Comparison of ENCODE assay signal across 21 cellular contexts in genomic region chr22:31340765-31341247, GRCh38. TPM values are rescaled to one million over a fixed set of nuclear protein-coding genes. Genes with fewer than 3 reads are reported as not detected.
DNase-seq lines count a peak whose midpoint lies in the region; ATAC-seq, FAIRE-seq and TF ChIP-seq lines count a peak whose summit lies in the region.
"Had no signal": no experiment of that assay in that cellular context is flagged by ENCODE, and none has a peak within 500 bp of the region (broad histone marks: within the 10 kb centered on the region; RNA-seq: fewer than 3 reads in every experiment).

No MANE protein-coding gene starts in this region.

- H3K9me3 ChIP-seq in HEK293 (ENCODE audit: control insufficient read depth, insufficient read depth, low read depth, low read length), result no peaks in the 10 kb centered on the region
- H3K9me3 ChIP-seq: lower lobe of right lung, vagina had no signal

- H3K4me1 Mint-ChIP-seq in activated CD8-positive, alpha-beta T cell treated with anti-CD3 and anti-CD28 coated beads for 36 hours (ENCODE audit: low read depth), result peaks cover 62% of the 10 kb centered on the region
- peaks cover 74% of the 10 kb centered on the region for H3K4me1 Mint-ChIP-seq in activated CD8-positive, alpha-beta T cell treated with anti-CD3 and anti-CD28 coated beads, Interleukin-2, amount 10 ng/mL, durations not matched to agents 7 days and 5 days (ENCODE audit: low read depth)
- H3K4me1 Mint-ChIP-seq in effector memory CD8-positive, alpha-beta T cell (ENCODE audit: low read depth in 2 of 2), result peaks cover 67 to 75% of the 10 kb centered on the region in 2 donors
- H3K4me1 Mint-ChIP-seq in progenitor cell of endocrine pancreas (ENCODE audit: low read depth), result peaks cover 62% of the 10 kb centered on the region

- intact Hi-C loops in activated CD8-positive, alpha-beta T cell treated with anti-CD3 and anti-CD28 coated beads for 36 hours (cut with micrococcal nuclease), result no loop called here

- no peak overlapping the region for H3K27ac ChIP-seq in HEK293 (ENCODE audit: extremely low read depth, low read depth, low read length)
- H3K27ac ChIP-seq: lower lobe of right lung, SK-N-MC, vagina had no signal

- H3K27me3 Mint-ChIP-seq in activated CD8-positive, alpha-beta T cell treated with anti-CD3 and anti-CD28 coated beads for 36 hours, result no peaks in the 10 kb centered on the region
- no peaks in the 10 kb centered on the region for H3K27me3 Mint-ChIP-seq in activated CD8-positive, alpha-beta T cell treated with anti-CD3 and anti-CD28 coated beads, Interleukin-2, amount 10 ng/mL, durations not matched to agents 7 days and 5 days (ENCODE audit: low read depth)
- no peaks in the 10 kb centered on the region for H3K27me3 Mint-ChIP-seq in effector memory CD8-positive, alpha-beta T cell
- no peaks in the 10 kb centered on the region for H3K27me3 Mint-ChIP-seq in progenitor cell of endocrine pancreas

- H3K4me1 ChIP-seq in HEK293 (ENCODE audit: control insufficient read depth, insufficient read depth, low read length), result peaks cover 20% of the 10 kb centered on the region

- CTCF ChIA-PET in activated CD8-positive, alpha-beta T cell treated with anti-CD3 and anti-CD28 coated beads for 36 hours (lab: Charles Lee), result interaction anchor here (1.0 kb wide), 1 partner anchor 28 kb away, joined by 3 read pairs; no protein-coding TSS in a partner anchor
- CTCF ChIA-PET in activated CD8-positive, alpha-beta T cell treated with anti-CD3 and anti-CD28 coated beads, Interleukin-2, amount 10 ng/mL, durations not matched to agents 7 days and 5 days (lab: Charles Lee), result interaction anchor here (1.2 kb wide), 1 partner anchor 27 kb away, joined by 3 read pairs; no protein-coding TSS in a partner anchor
- CTCF ChIA-PET in HEK293 (lab: Yijun Ruan, JAX), result interaction anchor here (1.0 kb wide), 1 partner anchor 8 kb away, joined by 3 read pairs; no protein-coding TSS in a partner anchor

- peaks cover 70% of the 10 kb centered on the region for H3K36me3 Mint-ChIP-seq in activated CD8-positive, alpha-beta T cell treated with anti-CD3 and anti-CD28 coated beads for 36 hours (ENCODE audit: low read depth)
- peaks cover 66% of the 10 kb centered on the region for H3K36me3 Mint-ChIP-seq in activated CD8-positive, alpha-beta T cell treated with anti-CD3 and anti-CD28 coated beads, Interleukin-2, amount 10 ng/mL, durations not matched to agents 7 days and 5 days (ENCODE audit: low read depth)
- peaks cover 44% of the 10 kb centered on the region for H3K36me3 Mint-ChIP-seq in effector memory CD8-positive, alpha-beta T cell (ENCODE audit: insufficient read depth)
- peaks cover 20% of the 10 kb centered on the region for H3K36me3 Mint-ChIP-seq in progenitor cell of endocrine pancreas (ENCODE audit: insufficient read depth)

- peaks cover 23 to 86% of the 10 kb centered on the region in 2 experiments for H3K36me3 ChIP-seq in HEK293 (ENCODE audit: control insufficient read depth in 2 of 2, insufficient read depth in 1 of 2, low read length in 2 of 2)

- TF ChIP-seq POLR2A in H54 (IDR thresholded peaks at IDR 0.05; ENCODE audit: low read depth, low read length), result no peak

- DNase-seq in activated CD8-positive, alpha-beta T cell treated with anti-CD3 and anti-CD28 coated beads for 36 hours, result no peak
- DNase-seq in activated CD8-positive, alpha-beta T cell treated with anti-CD3 and anti-CD28 coated beads, Interleukin-2, amount 10 ng/mL, durations not matched to agents 7 days and 5 days, result no peak
- no peak for DNase-seq in effector memory CD8-positive, alpha-beta T cell
- no peak for DNase-seq in progenitor cell of endocrine pancreas (ENCODE audit: low spot score, unreplicated experiment)
- DNase-seq in H54 (ENCODE audit: insufficient read length, low spot score), result no peak
- DNase-seq in stimulated activated CD4-positive, alpha-beta T cell treated with anti-CD3 and anti-CD28 coated beads, Interleukin-4, amount 100 ng/mL, for 24 hours, result no peak
- DNase-seq in GM10266 (ENCODE audit: extremely low spot score), result no peak
- DNase-seq: activated T-cell treated with anti-CD3 and anti-CD28 coated beads for 4 hours, amygdala, IMR-90, lower lobe of right lung, NCI-H1092, NCI-H748 treated with DMSO at 0.1 percent for 48 hours, nucleus accumbens, PC-3 had no signal

- no peak for ATAC-seq in activated CD8-positive, alpha-beta T cell treated with anti-CD3 and anti-CD28 coated beads for 36 hours
- no peak for ATAC-seq in activated CD8-positive, alpha-beta T cell treated with anti-CD3 and anti-CD28 coated beads, Interleukin-2, amount 10 ng/mL, durations not matched to agents 7 days and 5 days
- ATAC-seq in effector memory CD8-positive, alpha-beta T cell (replicated peaks), result no peak
- ATAC-seq: lower lobe of right lung, PC-3 had no signal

- FAIRE-seq in H54 (lab: Jason Lieb, UNC), result no peak
- FAIRE-seq: D721Med, endothelial cell of umbilical vein, frontal cortex had no signal

- no peak overlapping the region for H3K4me3 ChIP-seq in HEK293 (ENCODE audit: low read depth, low read length)
- H3K4me3 ChIP-seq: lower lobe of right lung, SK-N-MC, vagina had no signal

- H3K27ac Mint-ChIP-seq in activated CD8-positive, alpha-beta T cell treated with anti-CD3 and anti-CD28 coated beads for 36 hours, result peak overlapping the region; percentile 70
- H3K27ac Mint-ChIP-seq in activated CD8-positive, alpha-beta T cell treated with anti-CD3 and anti-CD28 coated beads, Interleukin-2, amount 10 ng/mL, durations not matched to agents 7 days and 5 days, result no peak overlapping the region
- H3K27ac Mint-ChIP-seq in effector memory CD8-positive, alpha-beta T cell, result peak overlapping the region; percentile 49 to 75
- H3K27ac Mint-ChIP-seq in progenitor cell of endocrine pancreas, result peak overlapping the region; percentile 85

- no peaks in the 10 kb centered on the region for H3K9me3 Mint-ChIP-seq in activated CD8-positive, alpha-beta T cell treated with anti-CD3 and anti-CD28 coated beads for 36 hours
- no peaks in the 10 kb centered on the region for H3K9me3 Mint-ChIP-seq in activated CD8-positive, alpha-beta T cell treated with anti-CD3 and anti-CD28 coated beads, Interleukin-2, amount 10 ng/mL, durations not matched to agents 7 days and 5 days (ENCODE audit: insufficient read depth)
- H3K9me3 Mint-ChIP-seq in effector memory CD8-positive, alpha-beta T cell, result no peaks in the 10 kb centered on the region
- H3K9me3 Mint-ChIP-seq in progenitor cell of endocrine pancreas (ENCODE audit: low read depth), result no peaks in the 10 kb centered on the region

- POLR2A ChIA-PET in activated CD8-positive, alpha-beta T cell treated with anti-CD3 and anti-CD28 coated beads for 36 hours (lab: Charles Lee), result interaction anchor here (0.6 to 1.6 kb wide), 4 partner anchors 14 to 51 kb away, joined by 3 to 5 read pairs (median 4); no protein-coding TSS in a partner anchor
- POLR2A ChIA-PET in activated CD8-positive, alpha-beta T cell treated with anti-CD3 and anti-CD28 coated beads, Interleukin-2, amount 10 ng/mL, durations not matched to agents 7 days and 5 days (lab: Charles Lee), result no interaction called here
- POLR2A ChIA-PET in HEK293 (lab: Yijun Ruan, JAX), result interaction anchor here (1.2 kb wide), 1 partner anchor 70 kb away, joined by 5 read pairs; no protein-coding TSS in a partner anchor

- no peak for TF ChIP-seq CTCF in activated CD8-positive, alpha-beta T cell treated with anti-CD3 and anti-CD28 coated beads for 36 hours (IDR thresholded peaks at IDR 0.05)
- TF ChIP-seq CTCF in HEK293 (tag by site-specific recombination; IDR thresholded peaks at IDR 0.05), result no peak
- no peak for TF ChIP-seq CTCF in progenitor cell of endocrine pancreas (IDR thresholded peaks at IDR 0.05; ENCODE audit: unreplicated experiment)
- no peak for TF ChIP-seq CTCF in GM10266 (IDR thresholded peaks at IDR 0.05; ENCODE audit: control insufficient read depth, insufficient read depth, low read depth, missing control alignments)

- H3K4me3 Mint-ChIP-seq in activated CD8-positive, alpha-beta T cell treated with anti-CD3 and anti-CD28 coated beads for 36 hours, result peak overlapping the region; percentile 16
- H3K4me3 Mint-ChIP-seq in activated CD8-positive, alpha-beta T cell treated with anti-CD3 and anti-CD28 coated beads, Interleukin-2, amount 10 ng/mL, durations not matched to agents 7 days and 5 days, result no peak overlapping the region
- peak overlapping the region in 1 of 2 donors; percentile 28 for H3K4me3 Mint-ChIP-seq in effector memory CD8-positive, alpha-beta T cell
- H3K4me3 Mint-ChIP-seq in progenitor cell of endocrine pancreas (ENCODE audit: low read depth), result peak overlapping the region; percentile 49

TF ChIP-seq in HEK293, 187 proteins besides CTCF, POLR2A, EP300 and RAD21 (continues in another document):
- TF ChIP-seq ZNF529 (tag by site-specific recombination; IDR thresholded peaks at IDR 0.05; ENCODE audit: insufficient replicate concordance) (no peak), ZNF777 (tag by site-specific recombination; IDR thresholded peaks at IDR 0.05; ENCODE audit: borderline replicate concordance) (no peak)

RNA-seq across cellular contexts. Expression of gene PATZ1, which starts 5.3 kb away (rescaled TPM):
- total RNA-seq in activated CD8-positive, alpha-beta T cell treated with anti-CD3 and anti-CD28 coated beads for 36 hours, result 10 to 100 TPM; 28.4 to 29.0 TPM
- 10 to 100 TPM; 31.0 to 31.6 TPM for total RNA-seq in activated CD8-positive, alpha-beta T cell treated with anti-CD3 and anti-CD28 coated beads, Interleukin-2, amount 10 ng/mL, durations not matched to agents 7 days and 5 days
- total RNA-seq in progenitor cell of endocrine pancreas, result 88.8 and 93.6 TPM in 2 replicates

RNA-seq across cellular contexts. Expression of gene PIK3IP1, which starts 48.5 kb away (rescaled TPM):
- 10 to 100 TPM; 18.2 to 19.6 TPM for total RNA-seq in activated CD8-positive, alpha-beta T cell treated with anti-CD3 and anti-CD28 coated beads for 36 hours
- total RNA-seq in activated CD8-positive, alpha-beta T cell treated with anti-CD3 and anti-CD28 coated beads, Interleukin-2, amount 10 ng/mL, durations not matched to agents 7 days and 5 days, result 10 to 100 TPM; 13.2 to 16.1 TPM
- total RNA-seq in progenitor cell of endocrine pancreas, result 6.2 and 7.6 TPM in 2 replicates

RNA-seq across cellular contexts. Expression of gene DRG1, which starts 58.6 kb away (rescaled TPM):
- 100 to 1,000 TPM; 118 to 130 TPM for total RNA-seq in activated CD8-positive, alpha-beta T cell treated with anti-CD3 and anti-CD28 coated beads for 36 hours
- total RNA-seq in activated CD8-positive, alpha-beta T cell treated with anti-CD3 and anti-CD28 coated beads, Interleukin-2, amount 10 ng/mL, durations not matched to agents 7 days and 5 days, result 10 to 100 TPM; 84.0 to 91.4 TPM
- total RNA-seq in progenitor cell of endocrine pancreas, result 69.0 and 69.1 TPM in 2 replicates
